In the genomic region with DNA sequence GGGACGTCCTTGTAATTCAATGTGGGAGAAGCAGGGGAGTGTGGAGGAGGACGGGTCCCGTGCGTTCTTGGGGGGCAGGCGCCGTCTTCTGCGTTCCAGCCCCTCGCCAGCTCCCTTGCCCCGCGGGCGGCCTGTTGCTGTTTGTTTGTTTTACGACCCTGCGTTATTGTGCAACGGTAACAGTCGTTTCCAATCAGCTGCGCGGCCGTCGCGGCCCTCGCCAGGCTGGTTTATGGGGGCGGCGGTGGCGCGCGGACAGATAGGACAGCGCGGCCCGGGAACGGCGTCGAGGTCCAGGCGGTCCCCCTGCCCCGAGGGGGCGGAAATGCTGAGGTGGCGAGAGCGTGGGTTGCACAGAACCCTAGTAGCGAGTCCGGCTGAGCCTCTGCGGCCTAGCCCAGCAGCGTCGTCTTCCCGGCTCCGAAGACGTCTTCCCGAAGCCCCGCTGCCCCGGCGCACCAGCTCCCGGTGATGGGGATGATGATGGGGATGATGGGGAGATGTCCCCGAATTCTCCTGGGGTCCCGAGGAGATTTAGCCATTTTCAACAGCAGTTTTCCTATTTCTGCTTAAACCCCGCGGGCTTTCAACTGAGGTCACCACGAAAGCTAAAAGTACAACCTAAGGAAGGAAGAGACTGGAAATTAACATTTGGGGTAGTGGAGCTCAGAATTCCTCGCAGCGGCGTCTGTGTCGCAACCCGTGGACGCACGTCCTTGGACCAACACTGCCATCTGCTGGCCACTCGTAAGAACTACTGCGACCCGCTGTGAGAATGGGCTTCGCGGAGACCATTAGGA, we compare ENCODE assay signal across 8 cellular contexts. TPM values are rescaled to one million over a fixed set of nuclear protein-coding genes. Genes with fewer than 3 reads are reported as not detected.
DNase-seq lines count a peak whose midpoint lies in the region; ATAC-seq and TF ChIP-seq lines count a peak whose summit lies in the region.

No MANE protein-coding gene starts in this region.

- peak; percentile 89 for DNase-seq in CD1c-positive myeloid dendritic cell (ENCODE audit: extremely low spot score)
- peak; percentile 67 for DNase-seq in HT1080 (ENCODE audit: low read depth)
- DNase-seq in PC-9 = peak in 1 of 2 experiments; percentile 47
- peak; percentile 50 for DNase-seq in activated T-helper 1 cell treated with anti-CD3 and anti-CD28 coated beads, Interleukin-12 subunit alpha, Interleukin-12 subunit beta, Interleukin-2, Interleukin-4 antibody, amounts not matched to agents 30 ng/mL and 10 ng/mL and 1 ng/mL, durations not matched to agents 14 hours and 24 hours and 36 hours (ENCODE audit: low spot score)
- DNase-seq in fibroblast of mammary gland (ENCODE audit: low read depth) = peak; percentile 86
- peak; percentile 41 to 75 (median 64) for DNase-seq in naive thymus-derived CD8-positive, alpha-beta T cell
- DNase-seq in stimulated activated naive CD4-positive, alpha-beta T cell (lab: John Stamatoyannopoulos, UW) = peak; percentile 37 to 78 (median 54)

- H2AFZ ChIP-seq in PC-9 = no peak overlapping the region

- H3K27ac ChIP-seq in PC-9 = no peak overlapping the region

- H4K20me1 ChIP-seq in PC-9 (ENCODE audit: insufficient read depth) = no peaks in the 10 kb centered on the region

- BruUV-seq in PC-9 (replicated peaks; lab: Mats Ljungman, UMichigan) = no TSS peak

- H3K9me2 ChIP-seq in PC-9 (ENCODE audit: insufficient read depth) = no peaks in the 10 kb centered on the region

- intact Hi-C loops in PC-9 (cut with micrococcal nuclease; ENCODE audit: unreplicated experiment) = loop anchor here (1.0 to 10.0 kb wide), 6 partner anchors 326 to 1999 kb away; no protein-coding TSS in a partner anchor
- intact Hi-C loops in activated T-helper 1 cell treated with anti-CD3 and anti-CD28 coated beads, Interleukin-12 subunit alpha, Interleukin-12 subunit beta, Interleukin-2, Interleukin-4 antibody, amounts not matched to agents 30 ng/mL and 10 ng/mL and 1 ng/mL, durations not matched to agents 14 hours and 24 hours and 36 hours (cut with micrococcal nuclease) = loop anchor here (1.0 to 10.0 kb wide), 12 partner anchors 15 to 1858 kb away; no protein-coding TSS in a partner anchor

- no peaks in the 10 kb centered on the region for H3K27me3 ChIP-seq in PC-9 (ENCODE audit: insufficient read depth, low read depth)

- CTCF ChIA-PET in PC-9 (lab: Charles Lee) = interaction anchor here (0.6 to 1.8 kb wide), 2 partner anchors 66 to 325 kb away, joined by 3 to 11 read pairs; no protein-coding TSS in a partner anchor

- peaks cover 47% of the 10 kb centered on the region for H3K27me3 Mint-ChIP-seq in activated T-helper 1 cell treated with anti-CD3 and anti-CD28 coated beads, Interleukin-12 subunit alpha, Interleukin-12 subunit beta, Interleukin-2, Interleukin-4 antibody, amounts not matched to agents 30 ng/mL and 10 ng/mL and 1 ng/mL, durations not matched to agents 14 hours and 24 hours and 36 hours (ENCODE audit: insufficient read depth)
- peaks cover 21 to 75% (median 50%) of the 10 kb centered on the region in 5 donors for H3K27me3 Mint-ChIP-seq in naive thymus-derived CD8-positive, alpha-beta T cell

- H3K4me1 Mint-ChIP-seq in activated T-helper 1 cell treated with anti-CD3 and anti-CD28 coated beads, Interleukin-12 subunit alpha, Interleukin-12 subunit beta, Interleukin-2, Interleukin-4 antibody, amounts not matched to agents 30 ng/mL and 10 ng/mL and 1 ng/mL, durations not matched to agents 14 hours and 24 hours and 36 hours (ENCODE audit: low read depth) = peaks cover 11% of the 10 kb centered on the region
- peaks cover 9 to 39% (median 29%) of the 10 kb centered on the region in 4 donors for H3K4me1 Mint-ChIP-seq in naive thymus-derived CD8-positive, alpha-beta T cell

- H3K79me2 ChIP-seq in PC-9 (ENCODE audit: low read depth) = no peaks in the 10 kb centered on the region

- no peaks in the 10 kb centered on the region for H3F3A ChIP-seq in PC-9 (ENCODE audit: insufficient read depth, low read depth)

- H3K36me3 Mint-ChIP-seq in activated T-helper 1 cell treated with anti-CD3 and anti-CD28 coated beads, Interleukin-12 subunit alpha, Interleukin-12 subunit beta, Interleukin-2, Interleukin-4 antibody, amounts not matched to agents 30 ng/mL and 10 ng/mL and 1 ng/mL, durations not matched to agents 14 hours and 24 hours and 36 hours (ENCODE audit: low read depth) = no peaks in the 10 kb centered on the region
- H3K36me3 Mint-ChIP-seq in naive thymus-derived CD8-positive, alpha-beta T cell = peaks cover 0 to 3% (median 0%) of the 10 kb centered on the region in 3 donors

- H3K9me3 ChIP-seq in PC-9 (ENCODE audit: insufficient read depth, low read depth) = no peaks in the 10 kb centered on the region

- no peaks in the 10 kb centered on the region for H3K4me1 ChIP-seq in PC-9 (replicated peaks; ENCODE audit: insufficient read depth)

- H3K36me3 ChIP-seq in PC-9 (ENCODE audit: low read depth) = no peaks in the 10 kb centered on the region

- H3K4me2 ChIP-seq in PC-9 = peak overlapping the region; percentile 62

- POLR2A ChIA-PET in PC-9 (lab: Charles Lee; ENCODE audit: unreplicated experiment) = no interaction called here
- POLR2A ChIA-PET in naive thymus-derived CD8-positive, alpha-beta T cell (lab: Charles Lee) = no interaction called here

- no peak overlapping the region; the same call in 1 of the 2 replicates for H3K4me3 ChIP-seq in PC-9
- peak overlapping the region; percentile 95 for H3K4me3 ChIP-seq in fibroblast of mammary gland (ENCODE audit: control insufficient read depth, low read depth, low read length)

- peak overlapping the region; percentile 6 for H3K27ac Mint-ChIP-seq in activated T-helper 1 cell treated with anti-CD3 and anti-CD28 coated beads, Interleukin-12 subunit alpha, Interleukin-12 subunit beta, Interleukin-2, Interleukin-4 antibody, amounts not matched to agents 30 ng/mL and 10 ng/mL and 1 ng/mL, durations not matched to agents 14 hours and 24 hours and 36 hours
- H3K27ac Mint-ChIP-seq in naive thymus-derived CD8-positive, alpha-beta T cell = peak overlapping the region in 2 of 10 donors; percentile 40 to 84

- no peaks in the 10 kb centered on the region for H3K9me3 Mint-ChIP-seq in activated T-helper 1 cell treated with anti-CD3 and anti-CD28 coated beads, Interleukin-12 subunit alpha, Interleukin-12 subunit beta, Interleukin-2, Interleukin-4 antibody, amounts not matched to agents 30 ng/mL and 10 ng/mL and 1 ng/mL, durations not matched to agents 14 hours and 24 hours and 36 hours
- H3K9me3 Mint-ChIP-seq in naive thymus-derived CD8-positive, alpha-beta T cell = no peaks in the 10 kb centered on the region

- peak; percentile 87 for TF ChIP-seq CTCF in PC-9 (conservative IDR thresholded peaks at IDR 0.05)
- TF ChIP-seq CTCF in fibroblast of mammary gland (conservative IDR thresholded peaks at IDR 0.05; ENCODE audit: control insufficient read depth, insufficient read depth, low read depth, low read length) = peak; percentile 86

- H3K4me3 Mint-ChIP-seq in activated T-helper 1 cell treated with anti-CD3 and anti-CD28 coated beads, Interleukin-12 subunit alpha, Interleukin-12 subunit beta, Interleukin-2, Interleukin-4 antibody, amounts not matched to agents 30 ng/mL and 10 ng/mL and 1 ng/mL, durations not matched to agents 14 hours and 24 hours and 36 hours = peak overlapping the region; percentile 57
- peak overlapping the region; percentile 72 to 90 (median 86) for H3K4me3 Mint-ChIP-seq in naive thymus-derived CD8-positive, alpha-beta T cell

- peak; percentile 56 for ATAC-seq in GM19395 (IDR thresholded peaks at IDR 0.05; ENCODE audit: unreplicated experiment)
- ATAC-seq in naive thymus-derived CD8-positive, alpha-beta T cell = peak; percentile 58 to 60

RNA-seq across cellular contexts. Expression of gene PDGFRA, which starts 4.8 kb away (rescaled TPM):
- total RNA-seq in HT1080 (2014; rRNA removed; shearing (Covaris generic)) = not detected in 2 replicates
- 0.02 and 0.06 TPM in 2 replicates for polyA plus RNA-seq in HT1080 (2015; cell fraction: cytosol; rRNA removed)
- polyA plus RNA-seq in HT1080 (2015; cell fraction: nucleus; rRNA removed) = 0.18 TPM in 1 of 2 replicates, not detected in the other
- not detected in 2 replicates for total RNA-seq in PC-9 (2021)
- total RNA-seq in activated T-helper 1 cell treated with anti-CD3 and anti-CD28 coated beads, Interleukin-12 subunit alpha, Interleukin-12 subunit beta, Interleukin-2, Interleukin-4 antibody, amounts not matched to agents 30 ng/mL and 10 ng/mL and 1 ng/mL, durations not matched to agents 14 hours and 24 hours and 36 hours = 0.24 and 0.47 TPM in 2 replicates
- total RNA-seq in naive thymus-derived CD8-positive, alpha-beta T cell = not detected
- not detected for polyA plus RNA-seq in naive thymus-derived CD8-positive, alpha-beta T cell
